In genomic region chr11:65780770-65781151, GRCh38 we compare ENCODE assay signal across 8 cellular contexts. TPM values are rescaled to one million over a fixed set of nuclear protein-coding genes. Genes with fewer than 3 reads are reported as not detected.
DNase-seq lines count a peak whose midpoint lies in the region; ATAC-seq lines count a peak whose summit lies in the region.

Gene AP5B1 (minus strand): TSS chr11:65780976. CDS start chr11:65780591, 385 bp downstream.

- H3K9ac ChIP-seq in mucosa of stomach (ENCODE audit: low read length), result peak within 1 kb of the TSS; percentile 84

- H3K4me3 ChIP-seq in esophagus (ENCODE audit: low read depth in 1 of 2, low read length in 2 of 2), result peak within 1 kb of the TSS; percentile 73 to 78
- H3K4me3 ChIP-seq in mucosa of stomach (ENCODE audit: low read length), result peak within 1 kb of the TSS; percentile 77

- peak; percentile 66 for ATAC-seq in HG02763 (IDR thresholded peaks at IDR 0.05; ENCODE audit: unreplicated experiment)

- peaks cover 0 to 20% of the 10 kb centered on the region in 2 donors for H3K36me3 ChIP-seq in esophagus (ENCODE audit: control insufficient read depth in 2 of 2, insufficient read depth in 2 of 2, low read length in 1 of 2)
- no peaks in the 10 kb centered on the region for H3K36me3 ChIP-seq in mucosa of stomach (ENCODE audit: control insufficient read depth, insufficient read depth, low read length)

- peak; percentile 24 for DNase-seq in NK-92 treated with Interleukin-12 subunit alpha and Interleukin-12 subunit beta, amount 100 ng/mL, for 24 hours (lab: John Stamatoyannopoulos, UW)
- DNase-seq in NK-92 (lab: John Stamatoyannopoulos, UW; ENCODE audit: unreplicated experiment) (no peak), NCI-H460 (ENCODE audit: extremely low read depth, low read depth) (peak; percentile 48)
- peak; percentile 83 for DNase-seq in activated T-cell treated with anti-CD3 and anti-CD28 coated beads, Interleukin-2, amount 50 U/mL, for 1 hour
- DNase-seq in stimulated activated CD8-positive, alpha-beta memory T cell treated with anti-CD3 and anti-CD28 coated beads, Interleukin-7, amount 100 ng/mL, for 4 hours (ENCODE audit: low read depth in 2 of 2), result peak; percentile 31 to 73

- H3K27me3 ChIP-seq in esophagus (ENCODE audit: control insufficient read depth in 1 of 2, insufficient read depth in 2 of 2, low read length in 2 of 2), result no peaks in the 10 kb centered on the region
- peaks cover 5% of the 10 kb centered on the region for H3K27me3 ChIP-seq in mucosa of stomach (ENCODE audit: control insufficient read depth, insufficient read depth, low read length)

- H3K27ac ChIP-seq in esophagus (ENCODE audit: low read depth in 2 of 2, low read length in 1 of 2), result peak within 1 kb of the TSS; percentile 89 to 91

- H3K4me1 ChIP-seq in esophagus (ENCODE audit: control insufficient read depth in 2 of 2, insufficient read depth in 2 of 2, low read length in 1 of 2) (peaks cover 17 to 36% of the 10 kb centered on the region in 2 donors), mucosa of stomach (ENCODE audit: control insufficient read depth, insufficient read depth, low read length) (peaks cover 22% of the 10 kb centered on the region)

- H3K9me3 ChIP-seq in esophagus (ENCODE audit: control insufficient read depth in 2 of 2, insufficient read depth in 1 of 2, low read depth in 1 of 2, low read length in 1 of 2), result no peaks in the 10 kb centered on the region
- H3K9me3 ChIP-seq in mucosa of stomach (ENCODE audit: control insufficient read depth, low read length), result no peaks in the 10 kb centered on the region

- WGBS in esophagus, 2 donors, result 0 to 1% methylated on average over 58 to 59 of the region's 59 CpGs

RNA-seq across cellular contexts. Expression of gene AP5B1, which starts in this region (rescaled TPM):
- total RNA-seq in NCI-H460 (2014; rRNA removed; shearing (Covaris generic)), result 7.6 and 8.3 TPM in 2 replicates
- polyA plus RNA-seq in NCI-H460 (2014; cell fraction: nucleus; rRNA removed), result 19.0 and 24.2 TPM in 2 replicates
- 10 to 100 TPM; 10.1 to 10.9 TPM for polyA plus RNA-seq in esophagus
